ENCODE assay signal across 34 cellular contexts in genomic region chr3:7469866-7470265, GRCh38.
"Had no signal": no experiment of that assay in that cellular context is flagged by ENCODE, and none has a peak within 500 bp of the region (broad histone marks: within the 10 kb centered on the region; RNA-seq: fewer than 3 reads in every experiment).

No MANE protein-coding gene starts in this region.

- H3K4me3 ChIP-seq: MG63 had no signal

- H3K27ac ChIP-seq: KMS-11 had no signal

- H3K9me3 ChIP-seq: MG63 had no signal

- H3K4me2 ChIP-seq: KMS-11 had no signal

- H3K36me3 ChIP-seq: MG63 had no signal

- DNase-seq: Karpas-422, Kasumi-1, KG1, MG63, MM.1S, MV-4-11, NCI-H1048, NCI-H1092, NCI-H1092 treated with DMSO at 0.1 percent for 48 hours, NCI-H1105, NCI-H1105 treated with DMSO at 0.1 percent for 48 hours, NCI-H1417, NCI-H1417 treated with DMSO at 0.1 percent for 48 hours, NCI-H1436, NCI-H1436 treated with DMSO at 0.1 percent for 48 hours, NCI-H146, NCI-H1694, NCI-H1694 treated with DMSO at 0.1 percent for 48 hours, NCI-H187, NCI-H187 treated with DMSO at 0.1 percent for 48 hours, NCI-H1930, NCI-H2029, NCI-H2029 treated with DMSO at 0.1 percent for 48 hours, NCI-H2081, NCI-H2081 treated with DMSO at 0.1 percent for 48 hours, NCI-H2107, NCI-H2171, NCI-H2171 treated with DMSO at 0.1 percent for 48 hours, NCI-H2227 treated with DMSO at 0.1 percent for 48 hours, NCI-H226, NCI-H345, NCI-H446, NCI-H446 treated with DMSO at 0.1 percent for 48 hours had no signal

- H3K9ac ChIP-seq: KMS-11 had no signal

- H3K27me3 ChIP-seq: MG63 had no signal
